8 cellular contexts compared by ENCODE assay signal in genomic region chr4:150209140-150209829, GRCh38.
DNase-seq lines count a peak whose midpoint lies in the region; TF ChIP-seq lines count a peak whose summit lies in the region.

No MANE protein-coding gene starts in this region.

- H3K27me3 Mint-ChIP-seq in mesothelial cell of epicardium (ENCODE audit: low read depth) = no peaks in the 10 kb centered on the region

- no peak overlapping the region for H3K4me3 Mint-ChIP-seq in mesothelial cell of epicardium

- no peaks in the 10 kb centered on the region for H3K36me3 ChIP-seq in H7 (replicated peaks; ENCODE audit: control insufficient read depth, insufficient read depth, low read length)

- peaks cover 7% of the 10 kb centered on the region for H3K36me3 Mint-ChIP-seq in mesothelial cell of epicardium

- no peaks in the 10 kb centered on the region for H3K27me3 ChIP-seq in H7 (ENCODE audit: control insufficient read depth, insufficient read depth, low read length)

- no peaks in the 10 kb centered on the region for H3K9me3 Mint-ChIP-seq in mesothelial cell of epicardium

- H3K4me3 ChIP-seq in H7 (ENCODE audit: insufficient read depth, low read depth, low read length) = no peak overlapping the region

- DNase-seq in NCI-H146 (lab: John Stamatoyannopoulos, UW) (peak; percentile 15), NCI-H146 treated with DMSO at 0.1 percent for 48 hours (lab: John Stamatoyannopoulos, UW; ENCODE audit: unreplicated experiment) (no peak), H4 (ENCODE audit: low spot score) (peak; percentile 58), NCI-H526 treated with DMSO at 0.1 percent for 48 hours (lab: John Stamatoyannopoulos, UW) (peak; percentile 16), dedifferentiated amniotic fluid mesenchymal stem cell (ENCODE audit: extremely low spot score) (peak; percentile 28), mesothelial cell of epicardium (ENCODE audit: low spot score in 2 of 2, unreplicated experiment in 2 of 2) (peak in 1 of 2 experiments; percentile 64), H7 (no peak), NCI-H774 (lab: John Stamatoyannopoulos, UW) (no peak)

- peak; percentile 49 for TF ChIP-seq CTCF in mesothelial cell of epicardium (IDR thresholded peaks at IDR 0.05; ENCODE audit: unreplicated experiment)

- H3K27ac Mint-ChIP-seq in mesothelial cell of epicardium = peak overlapping the region; percentile 61

- peaks cover 67% of the 10 kb centered on the region for H3K4me1 Mint-ChIP-seq in mesothelial cell of epicardium

Comparison
In these comparisons a context has a peak if more than half of its experiments do, and no peak if none do; other contexts are left out.
1. DNase-seq: peak in NCI-H146 (single experiment), H4 (single experiment), NCI-H526 treated with DMSO at 0.1 percent for 48 hours (single experiment) and dedifferentiated amniotic fluid mesenchymal stem cell (single experiment); none in NCI-H146 treated with DMSO at 0.1 percent for 48 hours (single experiment), H7 (single experiment) and NCI-H774 (single experiment).